3 cellular contexts compared by ENCODE assay signal in the genomic region with DNA sequence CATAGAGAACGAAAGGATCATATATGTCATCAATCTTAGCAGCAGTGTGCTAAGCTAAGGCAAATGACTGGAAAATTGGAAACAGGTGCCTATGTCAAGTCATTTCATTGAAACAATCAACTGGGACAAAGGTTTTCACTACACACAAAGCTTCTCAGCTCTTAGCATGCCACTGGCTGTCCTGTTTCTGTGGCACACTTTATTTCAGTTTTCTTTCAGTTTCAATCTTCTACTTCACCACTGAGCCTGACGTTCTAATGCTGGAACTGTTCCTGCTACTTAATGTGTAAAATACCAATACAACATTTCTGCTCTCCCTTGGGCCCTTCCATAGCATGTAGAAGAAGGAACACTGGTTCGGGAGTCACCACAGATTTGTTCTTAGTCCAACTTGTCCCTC.
"Had no signal": no experiment of that assay in that cellular context is flagged by ENCODE, and none has a peak within 500 bp of the region (broad histone marks: within the 10 kb centered on the region; RNA-seq: fewer than 3 reads in every experiment).

No MANE protein-coding gene starts in this region.

- DNase-seq: GDM1, GF-D8 had no signal

- H3K4me3 ChIP-seq: GM12878 had no signal

- ATAC-seq: GM12878 had no signal
